In genomic region chr1:78142731-78143130, GRCh38 we compare ENCODE assay signal across 1 cellular context.
TF ChIP-seq lines count a peak whose summit lies in the region.

No MANE protein-coding gene starts in this region.

TF ChIP-seq in SK-N-SH, 30 proteins besides CTCF, POLR2A, EP300 and RAD21 (continued from another document):
- no peak for TF ChIP-seq REST (IDR thresholded peaks at IDR 0.05; ENCODE audit: low read depth, low read length)
- TF ChIP-seq FOSL2 (IDR thresholded peaks at IDR 0.05; ENCODE audit: borderline replicate concordance, low read depth) = no peak
- TF ChIP-seq RCOR1 (IDR thresholded peaks at IDR 0.05; ENCODE audit: low read length) = no peak
- no peak for TF ChIP-seq TAF1 (IDR thresholded peaks at IDR 0.05; ENCODE audit: borderline replicate concordance, low read depth, low read length)
- TF ChIP-seq TCF12 (IDR thresholded peaks at IDR 0.05) = no peak
- TF ChIP-seq NRF1 (IDR thresholded peaks at IDR 0.05; ENCODE audit: low read depth, low read length) = no peak
- no peak for TF ChIP-seq PBX3 (IDR thresholded peaks at IDR 0.05)
- TF ChIP-seq FOXM1 (IDR thresholded peaks at IDR 0.05; ENCODE audit: low read depth) = no peak
- no peak for TF ChIP-seq NFIC (IDR thresholded peaks at IDR 0.05; ENCODE audit: borderline replicate concordance)
- TF ChIP-seq JUND (IDR thresholded peaks at IDR 0.05) = no peak
- TF ChIP-seq USF1 (IDR thresholded peaks at IDR 0.05; ENCODE audit: borderline replicate concordance, low read depth) = no peak
- no peak for TF ChIP-seq GABPA (IDR thresholded peaks at IDR 0.05; ENCODE audit: low read depth)
TF ChIP-seq in SK-N-SH: peak in this region for 0.
